ENCODE assay signal across 8 cellular contexts in the genomic region with DNA sequence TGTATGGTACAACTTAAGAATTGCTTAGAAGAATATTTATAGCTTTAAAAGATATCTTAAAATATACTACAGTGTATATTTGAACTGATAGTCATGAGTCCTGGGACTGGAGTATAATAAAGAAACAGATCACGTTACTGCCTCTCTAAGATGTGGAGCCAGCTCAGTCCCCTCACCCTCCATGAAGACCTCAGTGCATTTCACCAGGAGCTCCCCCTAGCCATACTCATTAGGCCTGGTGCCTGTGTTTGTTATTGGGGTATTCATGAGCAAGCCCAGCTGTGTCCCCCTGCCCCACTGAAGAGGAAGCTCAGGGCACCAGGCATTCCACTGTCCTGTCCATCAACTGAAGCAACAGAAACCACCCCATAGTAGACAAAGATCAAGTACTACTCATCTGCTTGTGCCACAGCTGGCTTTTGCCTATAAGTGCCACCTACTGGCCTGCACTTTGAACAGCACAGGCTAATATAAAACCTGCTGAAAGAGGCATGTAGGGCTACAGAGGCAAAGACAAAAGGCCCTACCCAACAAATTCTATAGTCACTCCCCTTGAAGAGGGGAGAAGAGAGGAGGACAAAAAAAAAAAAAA.
DNase-seq lines count a peak whose midpoint lies in the region; ATAC-seq and TF ChIP-seq lines count a peak whose summit lies in the region.

No MANE protein-coding gene starts in this region.

- TF ChIP-seq CTCF in BE2C (IDR thresholded peaks at IDR 0.05; ENCODE audit: low read depth, low read length): peak; percentile 87

- ATAC-seq in GM19035 (IDR thresholded peaks at IDR 0.05; ENCODE audit: unreplicated experiment): peak; percentile 90

- no peak overlapping the region for H3K9ac ChIP-seq in adipocyte (ENCODE audit: low read length)

- H3K4me1 ChIP-seq in BE2C (no peaks in the 10 kb centered on the region; the same call in 1 of the 2 replicates), adipocyte (ENCODE audit: control insufficient read depth, insufficient read depth, low read length) (no peaks in the 10 kb centered on the region)

- DNase-seq in BE2C: peak; percentile 58
- peak; percentile 6 for DNase-seq in HuH-7.5 (ENCODE audit: low spot score)
- DNase-seq in adipocyte (ENCODE audit: low read depth): peak; percentile 50
- peak; percentile 12 for DNase-seq in medulla oblongata (ENCODE audit: extremely low spot score)
- DNase-seq in cerebellum (ENCODE audit: low spot score): no peak
- no peak for DNase-seq in KG1 (lab: John Stamatoyannopoulos, UW)
- DNase-seq in stimulated activated CD4-positive, alpha-beta T cell treated with anti-CD3 and anti-CD28 coated beads, Interleukin-2, amount 100 ng/mL, for 48 hours: no peak

- no peaks in the 10 kb centered on the region for H3K36me3 ChIP-seq in BE2C
- no peaks in the 10 kb centered on the region for H3K36me3 ChIP-seq in adipocyte (ENCODE audit: control insufficient read depth, insufficient read depth, low read length, severe bottlenecking)

- H3K4me3 ChIP-seq in BE2C (ENCODE audit: low read depth, low read length): no peak overlapping the region
- no peak overlapping the region for H3K4me3 ChIP-seq in adipocyte (ENCODE audit: low read length)

- H3K27me3 ChIP-seq in BE2C (no peaks in the 10 kb centered on the region), adipocyte (replicated peaks; ENCODE audit: control insufficient read depth, insufficient read depth, low read length) (peaks cover 3% of the 10 kb centered on the region)

- no peaks in the 10 kb centered on the region for H3K9me3 ChIP-seq in BE2C
- no peaks in the 10 kb centered on the region for H3K9me3 ChIP-seq in adipocyte (ENCODE audit: control insufficient read depth, low read length)

Comparison
In these comparisons a context has a peak if more than half of its experiments do, and no peak if none do; other contexts are left out.
1. DNase-seq: peak in BE2C (single experiment), HuH-7.5 (single experiment), adipocyte (single experiment) and medulla oblongata (single experiment); none in cerebellum (single experiment), KG1 (single experiment) and stimulated activated CD4-positive, alpha-beta T cell treated with anti-CD3 and anti-CD28 coated beads, Interleukin-2, amount 100 ng/mL, for 48 hours (0 of 2).